ENCODE assay signal across 8 cellular contexts in genomic region chr19:6218497-6219146, GRCh38.
DNase-seq lines count a peak whose midpoint lies in the region; ATAC-seq and TF ChIP-seq lines count a peak whose summit lies in the region.

No MANE protein-coding gene starts in this region.

- TF ChIP-seq POLR2A in right lobe of liver (IDR thresholded peaks at IDR 0.05), result no peak

- no peak overlapping the region for H3K4me3 ChIP-seq in right lobe of liver

- no peaks in the 10 kb centered on the region for H3K27me3 Mint-ChIP-seq in dendritic cell treated with granulocyte-macrophage colony-stimulating factor and Interleukin-4, amounts not matched to agents 40 ng/mL and 50 ng/mL, for 4 days

- no peak overlapping the region for H3K4me3 Mint-ChIP-seq in dendritic cell treated with granulocyte-macrophage colony-stimulating factor and Interleukin-4, amounts not matched to agents 40 ng/mL and 50 ng/mL, for 4 days

- peaks cover 88% of the 10 kb centered on the region for H3K36me3 Mint-ChIP-seq in dendritic cell treated with granulocyte-macrophage colony-stimulating factor and Interleukin-4, amounts not matched to agents 40 ng/mL and 50 ng/mL, for 4 days (ENCODE audit: low read depth)

- H3K4me1 ChIP-seq in right lobe of liver, result peaks cover 0 to 18% (median 4%) of the 10 kb centered on the region in 4 donors

- DNase-seq in AG09319 (ENCODE audit: extremely low read depth, low read depth), result peak; percentile 50
- DNase-seq in GM19238 (ENCODE audit: insufficient read length, low spot score), result peak; percentile 98
- DNase-seq in NCI-H446 (lab: John Stamatoyannopoulos, UW), result peak; percentile 59 to 72
- DNase-seq in activated CD4-positive, alpha-beta T cell treated with anti-CD3 and anti-CD28 coated beads, Interleukin-2, amount 50 U/mL, for 1 hour, result peak; percentile 80
- peak; percentile 90 for DNase-seq in right lobe of liver
- peak; percentile 73 for DNase-seq in stimulated activated CD8-positive, alpha-beta memory T cell treated with anti-CD3 and anti-CD28 coated beads, Interleukin-12 subunit alpha, Interleukin-12 subunit beta, amount 100 ng/mL, for 1 hour (ENCODE audit: low read depth)

- no peak overlapping the region for H3K27ac ChIP-seq in right lobe of liver

- H3K27ac Mint-ChIP-seq in dendritic cell treated with granulocyte-macrophage colony-stimulating factor and Interleukin-4, amounts not matched to agents 40 ng/mL and 50 ng/mL, for 4 days, result peak overlapping the region; percentile 37

- H3K9me3 ChIP-seq in right lobe of liver, result no peaks in the 10 kb centered on the region

- peaks cover 10% of the 10 kb centered on the region for H3K4me1 Mint-ChIP-seq in dendritic cell treated with granulocyte-macrophage colony-stimulating factor and Interleukin-4, amounts not matched to agents 40 ng/mL and 50 ng/mL, for 4 days (ENCODE audit: low read depth)

- peaks cover 0 to 8% (median 4%) of the 10 kb centered on the region in 4 donors for H3K36me3 ChIP-seq in right lobe of liver

- ATAC-seq in right lobe of liver (peak; percentile 77 to 89 (median 80)), HG03521 (IDR thresholded peaks at IDR 0.05; ENCODE audit: unreplicated experiment) (no peak)

- H3K27me3 ChIP-seq in right lobe of liver, result no peaks in the 10 kb centered on the region

- TF ChIP-seq CTCF in AG09319 (IDR thresholded peaks at IDR 0.05; ENCODE audit: low read depth, low read length) (peak; percentile 95), right lobe of liver (IDR thresholded peaks at IDR 0.05) (peak; percentile 95 to 99 (median 97))

- no CpG with 5 or more reads among the region's 17 CpGs for WGBS in right lobe of liver (ENCODE audit: insufficient coverage, low coverage, low lambda C conversion rate, missing lambda C conversion rate)

- intact Hi-C loops in dendritic cell treated with granulocyte-macrophage colony-stimulating factor and Interleukin-4, amounts not matched to agents 40 ng/mL and 50 ng/mL, for 4 days (cut with micrococcal nuclease), result loop anchor here (1.0 to 5.0 kb wide), 2 partner anchors 81 to 91 kb away; no protein-coding TSS in a partner anchor
- intact Hi-C loops in right lobe of liver (cut with DNase I), result loop anchor here (5.0 to 10.0 kb wide), 2 partner anchors 46 to 79 kb away; no protein-coding TSS in a partner anchor

- no peaks in the 10 kb centered on the region for H3K9me3 Mint-ChIP-seq in dendritic cell treated with granulocyte-macrophage colony-stimulating factor and Interleukin-4, amounts not matched to agents 40 ng/mL and 50 ng/mL, for 4 days
